ENCODE assay signal across 20 cellular contexts in genomic region chr5:143080407-143080806, GRCh38.
"Had no signal": no experiment of that assay in that cellular context is flagged by ENCODE, and none has a peak within 500 bp of the region (broad histone marks: within the 10 kb centered on the region; RNA-seq: fewer than 3 reads in every experiment).

No MANE protein-coding gene starts in this region.

- H3K4me3 Mint-ChIP-seq: endodermal cell; nephron; stimulated activated memory B cell treated with anti-CD40 and anti-IgM and Interleukin-4, amounts not matched to agents 10 μg/mL and 1 μg/mL and 100 μg/mL, for 72 hours; type B pancreatic cell had no signal

- ATAC-seq: foreskin keratinocyte; pancreas; right cardiac atrium; stimulated activated memory B cell treated with anti-CD40 and anti-IgM and Interleukin-4, amounts not matched to agents 10 μg/mL and 1 μg/mL and 100 μg/mL, for 72 hours had no signal

- H3K4me3 ChIP-seq: coronary artery, pancreas, smooth muscle cell, stomach, thoracic aorta, uterus had no signal

- H3K4me1 Mint-ChIP-seq: stimulated activated memory B cell treated with anti-CD40 and anti-IgM and Interleukin-4, amounts not matched to agents 10 μg/mL and 1 μg/mL and 100 μg/mL, for 72 hours had no signal

- H3K4me1 ChIP-seq: pancreas, uterus had no signal

- DNase-seq: effector CD4-positive, alpha-beta T cell; endodermal cell; erythroblast; foreskin keratinocyte; kidney; occipital lobe; pancreas; right cardiac atrium; stimulated activated CD4-positive, alpha-beta T cell treated with anti-CD3 and anti-CD28 coated beads, Interleukin-4, amount 100 ng/mL, for 1 hour; stimulated activated CD8-positive, alpha-beta memory T cell treated with anti-CD3 and anti-CD28 coated beads, Interleukin-4, amount 100 ng/mL, for 48 hours; stomach; substantia nigra; uterus had no signal

- H3K9me3 ChIP-seq: pancreas, stomach, thoracic aorta, uterus had no signal

- H3K9me3 Mint-ChIP-seq: endodermal cell; nephron; stimulated activated memory B cell treated with anti-CD40 and anti-IgM and Interleukin-4, amounts not matched to agents 10 μg/mL and 1 μg/mL and 100 μg/mL, for 72 hours; type B pancreatic cell had no signal

- H3K36me3 ChIP-seq: pancreas, uterus had no signal

- H3K27ac Mint-ChIP-seq: endodermal cell; nephron; progenitor cell of endocrine pancreas; stimulated activated memory B cell treated with anti-CD40 and anti-IgM and Interleukin-4, amounts not matched to agents 10 μg/mL and 1 μg/mL and 100 μg/mL, for 72 hours; type B pancreatic cell had no signal

- H3K27ac ChIP-seq: coronary artery, foreskin keratinocyte, pancreas, stomach, thoracic aorta, uterus had no signal

- H3K27me3 Mint-ChIP-seq: progenitor cell of endocrine pancreas; stimulated activated memory B cell treated with anti-CD40 and anti-IgM and Interleukin-4, amounts not matched to agents 10 μg/mL and 1 μg/mL and 100 μg/mL, for 72 hours; type B pancreatic cell had no signal
